Comparison of ENCODE assay signal across 8 cellular contexts in genomic region chr4:76690091-76690905, GRCh38.
DNase-seq lines count a peak whose midpoint lies in the region; ATAC-seq and TF ChIP-seq lines count a peak whose summit lies in the region.

No MANE protein-coding gene starts in this region.

- TF ChIP-seq CTCF in GM20000 (IDR thresholded peaks at IDR 0.05; ENCODE audit: extremely low read depth, missing control alignments), result no peak
- no peak for TF ChIP-seq CTCF in type B pancreatic cell (conservative IDR thresholded peaks at IDR 0.05)
- TF ChIP-seq CTCF in OCI-LY7 (conservative IDR thresholded peaks at IDR 0.05; ENCODE audit: low read length), result no peak

- no peaks in the 10 kb centered on the region for H3K4me1 ChIP-seq in OCI-LY7 (ENCODE audit: insufficient read depth, low read length, poor library complexity, severe bottlenecking)

- peaks cover 2% of the 10 kb centered on the region for H3K36me3 Mint-ChIP-seq in activated naive CD8-positive, alpha-beta T cell treated with anti-CD3 and anti-CD28 coated beads, Interleukin-2, amount 10 ng/mL, durations not matched to agents 7 days and 5 days
- peaks cover 3% of the 10 kb centered on the region for H3K36me3 Mint-ChIP-seq in type B pancreatic cell

- no peak overlapping the region for H3K4me2 ChIP-seq in OCI-LY7 (ENCODE audit: low read length)

- H3K27ac ChIP-seq in OCI-LY7 (ENCODE audit: low read depth, low read length, poor library complexity, severe bottlenecking), result no peak overlapping the region

- H3K27ac Mint-ChIP-seq in activated naive CD8-positive, alpha-beta T cell treated with anti-CD3 and anti-CD28 coated beads, Interleukin-2, amount 10 ng/mL, durations not matched to agents 7 days and 5 days, result no peak overlapping the region
- H3K27ac Mint-ChIP-seq in type B pancreatic cell, result peak overlapping the region; percentile 88

- no TSS peak for BruUV-seq in OCI-LY7 (replicated peaks; lab: Mats Ljungman, UMichigan)

- CTCF ChIA-PET in OCI-LY7 (lab: Charles Lee; ENCODE audit: unreplicated experiment), result no interaction called here

- H3K4me3 Mint-ChIP-seq in activated naive CD8-positive, alpha-beta T cell treated with anti-CD3 and anti-CD28 coated beads, Interleukin-2, amount 10 ng/mL, durations not matched to agents 7 days and 5 days, result peak overlapping the region; percentile 81
- H3K4me3 Mint-ChIP-seq in type B pancreatic cell, result peak overlapping the region; percentile 94

- H3K9me2 ChIP-seq in OCI-LY7 (ENCODE audit: insufficient read depth, low read length), result no peaks in the 10 kb centered on the region

- DNase-seq in A172 (ENCODE audit: low spot score) (peak; percentile 19), GM20000 (ENCODE audit: low spot score) (peak; percentile 32), kidney tubule cell (ENCODE audit: low spot score) (peak; percentile 51), type B pancreatic cell (ENCODE audit: extremely low spot score, unreplicated experiment) (no peak), OCI-LY7 (ENCODE audit: low spot score) (no peak)
- DNase-seq in activated naive CD8-positive, alpha-beta T cell treated with anti-CD3 and anti-CD28 coated beads, Interleukin-2, amount 10 ng/mL, durations not matched to agents 7 days and 5 days, result no peak
- no peak for DNase-seq in stimulated activated CD4-positive, alpha-beta T cell treated with anti-CD3 and anti-CD28 coated beads, Interleukin-15, amount 100 ng/mL, for 24 hours

- no peaks in the 10 kb centered on the region for H4K20me1 ChIP-seq in OCI-LY7 (ENCODE audit: insufficient read depth, low read length)

- no peaks in the 10 kb centered on the region for H3K36me3 ChIP-seq in OCI-LY7 (ENCODE audit: insufficient read depth, low read length)

- peaks cover 19% of the 10 kb centered on the region for H3K4me1 Mint-ChIP-seq in activated naive CD8-positive, alpha-beta T cell treated with anti-CD3 and anti-CD28 coated beads, Interleukin-2, amount 10 ng/mL, durations not matched to agents 7 days and 5 days
- H3K4me1 Mint-ChIP-seq in type B pancreatic cell (ENCODE audit: unreplicated experiment), result peaks cover 54% of the 10 kb centered on the region

- H3K4me3 ChIP-seq in OCI-LY7 (ENCODE audit: low read depth, low read length, poor library complexity, severe bottlenecking), result no peak overlapping the region

- H3K27me3 Mint-ChIP-seq in activated naive CD8-positive, alpha-beta T cell treated with anti-CD3 and anti-CD28 coated beads, Interleukin-2, amount 10 ng/mL, durations not matched to agents 7 days and 5 days, result peaks cover 82% of the 10 kb centered on the region
- H3K27me3 Mint-ChIP-seq in type B pancreatic cell, result no peaks in the 10 kb centered on the region

- no peaks in the 10 kb centered on the region for H3K79me2 ChIP-seq in OCI-LY7 (ENCODE audit: insufficient read depth, low read depth, low read length)

- intact Hi-C loops in OCI-LY7 (cut with micrococcal nuclease; ENCODE audit: unreplicated experiment), result no loop called here

- H3K9me3 ChIP-seq in OCI-LY7 (ENCODE audit: low read length), result no peaks in the 10 kb centered on the region

- H3K9me3 Mint-ChIP-seq in activated naive CD8-positive, alpha-beta T cell treated with anti-CD3 and anti-CD28 coated beads, Interleukin-2, amount 10 ng/mL, durations not matched to agents 7 days and 5 days, result no peaks in the 10 kb centered on the region
- no peaks in the 10 kb centered on the region for H3K9me3 Mint-ChIP-seq in type B pancreatic cell

- POLR2A ChIA-PET in activated naive CD8-positive, alpha-beta T cell treated with anti-CD3 and anti-CD28 coated beads, Interleukin-2, amount 10 ng/mL, durations not matched to agents 7 days and 5 days (lab: Charles Lee), result no interaction called here
- POLR2A ChIA-PET in OCI-LY7 (lab: Charles Lee), result no interaction called here

- no peak overlapping the region for H2AFZ ChIP-seq in OCI-LY7 (ENCODE audit: low read length)

- no peak for ATAC-seq in activated naive CD8-positive, alpha-beta T cell treated with anti-CD3 and anti-CD28 coated beads, Interleukin-2, amount 10 ng/mL, durations not matched to agents 7 days and 5 days (ENCODE audit: low read depth)
- no peak for ATAC-seq in GM21723 (IDR thresholded peaks at IDR 0.05; ENCODE audit: unreplicated experiment)

Comparison
In these comparisons a context has a peak if more than half of its experiments do, and no peak if none do; other contexts are left out.
1. DNase-seq: peak in A172 (single experiment), GM20000 (single experiment) and kidney tubule cell (single experiment); none in activated naive CD8-positive, alpha-beta T cell treated with anti-CD3 and anti-CD28 coated beads, Interleukin-2, amount 10 ng/mL, durations not matched to agents 7 days and 5 days (single experiment), type B pancreatic cell (single experiment), OCI-LY7 (single experiment) and stimulated activated CD4-positive, alpha-beta T cell treated with anti-CD3 and anti-CD28 coated beads, Interleukin-15, amount 100 ng/mL, for 24 hours (single experiment).